Comparison of ENCODE assay signal across 8 cellular contexts in the genomic region with DNA sequence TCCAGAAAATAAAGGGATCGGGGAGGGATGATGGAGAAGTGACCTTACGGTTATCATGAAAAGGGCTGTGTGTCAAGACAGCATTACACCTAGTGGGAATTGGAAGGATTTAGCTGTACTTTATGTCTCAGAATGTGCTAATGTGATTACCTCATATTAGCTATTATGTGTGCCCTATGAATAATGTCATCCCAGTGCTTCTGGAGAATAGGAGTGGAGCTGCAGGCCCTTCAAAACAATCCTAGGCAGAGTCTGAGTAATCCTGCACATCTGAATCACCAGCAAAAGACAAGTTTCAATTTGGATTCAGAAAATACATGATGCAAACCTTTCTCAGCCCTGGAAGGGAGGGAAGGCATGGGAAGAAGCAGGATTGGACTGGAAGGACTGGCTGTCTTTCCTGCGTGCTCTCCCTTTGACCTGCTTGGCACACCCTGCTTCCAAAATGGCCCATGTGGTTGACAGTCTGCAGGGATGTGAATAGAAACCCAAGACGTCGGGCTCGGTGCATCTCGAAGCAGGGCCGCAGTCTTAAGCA. TPM values are rescaled to one million over a fixed set of nuclear protein-coding genes. Genes with fewer than 3 reads are reported as not detected.
DNase-seq lines count a peak whose midpoint lies in the region; ATAC-seq and TF ChIP-seq lines count a peak whose summit lies in the region.

No MANE protein-coding gene starts in this region.

- peak; percentile 81 for ATAC-seq in omental fat pad (ENCODE audit: low FRiP score)
- no peak for ATAC-seq in GM19455 (IDR thresholded peaks at IDR 0.05; ENCODE audit: unreplicated experiment)

- DNase-seq in AG08396 (ENCODE audit: low spot score) (peak; percentile 63), RWPE1 (ENCODE audit: low spot score) (peak; percentile 91), fibroblast of peridontal ligament (ENCODE audit: extremely low read depth) (peak; percentile 95), omental fat pad (ENCODE audit: low spot score) (no peak), HUDEP-2 (lab: John Stamatoyannopoulos, UW; ENCODE audit: unreplicated experiment in 76 of 76) (no peak), NCI-H2196 treated with DMSO at 0.1 percent for 48 hours (lab: John Stamatoyannopoulos, UW; ENCODE audit: unreplicated experiment) (no peak), GM13977 (ENCODE audit: low spot score) (no peak)

- in situ Hi-C loops in GM13977 (cut with MboI; ENCODE audit: low pct_unique_long_range_greater_than_20kb, low sequenced_read_pairs, unreplicated experiment) = no loop called here

- CTCF ChIA-PET in RWPE1 (lab: Yijun Ruan, JAX) = interaction anchor here (0.6 kb wide), 2 partner anchors 32 to 65 kb away, joined by 3 read pairs; no protein-coding TSS in a partner anchor

- TF ChIP-seq CTCF in RWPE1 (conservative IDR thresholded peaks at IDR 0.05; ENCODE audit: low read depth) = no peak
- no peak for TF ChIP-seq CTCF in omental fat pad (IDR thresholded peaks at IDR 0.05)
- no peak for TF ChIP-seq CTCF in GM13977 (IDR thresholded peaks at IDR 0.05; ENCODE audit: extremely low read depth, insufficient read depth, missing control alignments)

- H3K27ac ChIP-seq in RWPE1 = peak overlapping the region; percentile 96

- POLR2A ChIA-PET in RWPE1 (lab: Yijun Ruan, JAX; ENCODE audit: low non-redundant PET) = no interaction called here

RNA-seq across cellular contexts. Expression of gene TARBP1, which starts 54.1 kb away (rescaled TPM):
- 10 to 100 TPM; 12.1 to 26.0 (median 13.6) TPM for total RNA-seq in omental fat pad

Comparison
In these comparisons a context has a peak if more than half of its experiments do, and no peak if none do; other contexts are left out.
1. DNase-seq: peak in AG08396 (single experiment), RWPE1 (single experiment) and fibroblast of peridontal ligament (single experiment); none in omental fat pad (single experiment), HUDEP-2 (0 of 76), NCI-H2196 treated with DMSO at 0.1 percent for 48 hours (single experiment) and GM13977 (single experiment).